13 cellular contexts compared by ENCODE assay signal in the genomic region with DNA sequence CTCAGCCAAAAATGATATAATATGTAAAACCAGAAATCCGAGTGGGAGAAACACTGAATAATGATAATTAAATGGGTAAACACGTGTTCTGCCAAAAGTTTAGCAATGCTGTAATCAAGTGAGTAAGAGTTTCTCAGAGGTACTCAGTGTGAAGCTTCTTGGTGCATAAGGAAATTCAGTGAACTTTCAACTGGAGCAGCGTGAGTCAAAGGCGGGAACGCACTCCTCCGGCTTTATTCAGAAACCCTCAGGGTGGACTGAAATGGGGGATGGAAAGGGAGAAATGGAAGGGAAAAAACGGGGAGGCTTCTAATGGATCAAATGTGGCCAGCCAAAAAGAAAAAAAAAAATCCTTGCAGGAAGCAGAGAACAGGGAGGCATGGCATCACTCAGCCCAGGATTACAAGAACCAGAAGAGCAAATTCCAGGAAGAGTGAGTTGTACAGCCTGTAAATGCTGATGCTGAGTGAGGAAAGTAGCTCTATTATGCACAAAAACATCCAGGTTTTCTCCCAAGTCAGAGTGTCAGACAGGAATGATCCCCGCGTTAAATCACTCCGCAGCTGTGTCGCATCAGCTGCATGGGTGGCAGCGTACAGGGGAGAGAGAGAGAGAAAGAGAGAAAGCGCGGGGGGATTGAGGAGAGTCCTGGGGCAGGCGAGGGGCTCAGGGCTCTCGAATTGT.
DNase-seq lines count a peak whose midpoint lies in the region; ATAC-seq and TF ChIP-seq lines count a peak whose summit lies in the region.
"Had no signal": no experiment of that assay in that cellular context is flagged by ENCODE, and none has a peak within 500 bp of the region (broad histone marks: within the 10 kb centered on the region; RNA-seq: fewer than 3 reads in every experiment).

No MANE protein-coding gene starts in this region.

- H3K4me1 Mint-ChIP-seq in HFFc6 (ENCODE audit: low read depth): peaks cover 51% of the 10 kb centered on the region
- H3K4me1 Mint-ChIP-seq: naive B cell had no signal

- WGBS in smooth muscle cell (ENCODE audit: low lambda C conversion rate): 54% methylated on average over 16 of the region's 16 CpGs

- no peaks in the 10 kb centered on the region for H3F3A ChIP-seq in smooth muscle cell (ENCODE audit: low read depth)

- TF ChIP-seq CTCF in HFFc6 (IDR thresholded peaks at IDR 0.05) (no peak), smooth muscle cell (IDR thresholded peaks at IDR 0.05; ENCODE audit: borderline replicate concordance, insufficient read depth, poor library complexity, severe bottlenecking) (no peak)

- H3K36me3 ChIP-seq in smooth muscle cell (ENCODE audit: low read depth) (no peaks in the 10 kb centered on the region), Karpas-422 (ENCODE audit: insufficient read depth, low read length) (no peaks in the 10 kb centered on the region)
- H3K36me3 ChIP-seq: ascending aorta had no signal

- ATAC-seq in left cardiac atrium (peak; percentile 63 to 92), HG02973 (IDR thresholded peaks at IDR 0.05; ENCODE audit: unreplicated experiment) (no peak)

- H3K9me3 Mint-ChIP-seq in HFFc6: no peaks in the 10 kb centered on the region

- peak overlapping the region; percentile 84 for H3K4me3 Mint-ChIP-seq in HFFc6
- H3K4me3 Mint-ChIP-seq: naive B cell had no signal

- no peak overlapping the region for H2AFZ ChIP-seq in smooth muscle cell (ENCODE audit: low read depth)
- no peak overlapping the region for H2AFZ ChIP-seq in Karpas-422 (ENCODE audit: low read length)

- H3K4me2 ChIP-seq in smooth muscle cell (peak overlapping the region; percentile 60), Karpas-422 (ENCODE audit: low read depth, low read length, poor library complexity, severe bottlenecking) (no peak overlapping the region)

- H3K27me3 Mint-ChIP-seq in HFFc6 (ENCODE audit: insufficient read depth): peaks cover 4% of the 10 kb centered on the region; the same call in 1 of the 2 replicates

- no peaks in the 10 kb centered on the region for H3K27me3 ChIP-seq in smooth muscle cell (ENCODE audit: low read depth)
- H3K27me3 ChIP-seq in Karpas-422 (ENCODE audit: low read length): 0 out of 2 replicates have a peak, but pooled peaks cover 3% of the 10 kb centered on the region
- H3K27me3 ChIP-seq: ascending aorta had no signal

- H3K36me3 Mint-ChIP-seq in HFFc6 (ENCODE audit: low read depth): peaks cover 4% of the 10 kb centered on the region; the same call in 1 of the 2 replicates
- H3K36me3 Mint-ChIP-seq: naive B cell had no signal

- peak overlapping the region; percentile 68 for H3K27ac ChIP-seq in smooth muscle cell (ENCODE audit: low read depth)
- H3K27ac ChIP-seq in Karpas-422 (ENCODE audit: low read length): no peak overlapping the region

- H3K9ac ChIP-seq in smooth muscle cell (ENCODE audit: low read depth) (no peak overlapping the region), Karpas-422 (ENCODE audit: low read length) (no peak overlapping the region)

- H3K9me2 ChIP-seq in Karpas-422 (replicated peaks; ENCODE audit: insufficient read depth, low read length): no peaks in the 10 kb centered on the region

- intact Hi-C loops in left cardiac atrium (cut with DNase I): no loop called here

- H3K4me3 ChIP-seq in smooth muscle cell (no peak overlapping the region), Karpas-422 (ENCODE audit: low read length) (no peak overlapping the region)
- H3K4me3 ChIP-seq: ascending aorta had no signal

- H4K20me1 ChIP-seq in smooth muscle cell (ENCODE audit: low read depth): no peaks in the 10 kb centered on the region
- no peaks in the 10 kb centered on the region for H4K20me1 ChIP-seq in Karpas-422 (ENCODE audit: insufficient read depth, low read depth, low read length)

- no peaks in the 10 kb centered on the region for H3K9me3 ChIP-seq in smooth muscle cell (replicated peaks; ENCODE audit: low read depth)
- H3K9me3 ChIP-seq in Karpas-422 (ENCODE audit: low read length): no peaks in the 10 kb centered on the region; the same call in 1 of the 2 replicates
- H3K9me3 ChIP-seq: ascending aorta had no signal

- H3K4me1 ChIP-seq in smooth muscle cell (ENCODE audit: low read depth) (peaks cover 8% of the 10 kb centered on the region), Karpas-422 (ENCODE audit: low read length) (no peaks in the 10 kb centered on the region)

- H3K79me2 ChIP-seq in smooth muscle cell (ENCODE audit: low read depth): no peaks in the 10 kb centered on the region
- H3K79me2 ChIP-seq in Karpas-422 (ENCODE audit: low read length): no peaks in the 10 kb centered on the region

- DNase-seq in HFFc6 (peak; percentile 53), astrocyte of the hippocampus (ENCODE audit: low read depth, low spot score) (peak; percentile 45), left cardiac atrium (peak; percentile 41), smooth muscle cell (lab: John Stamatoyannopoulos, UW; ENCODE audit: unreplicated experiment) (no peak), NCI-H128 (lab: John Stamatoyannopoulos, UW; ENCODE audit: unreplicated experiment) (no peak), NCI-H2171 treated with DMSO at 0.1 percent for 48 hours (lab: John Stamatoyannopoulos, UW) (no peak), Karpas-422 (no peak)
- DNase-seq: activated CD4-positive, alpha-beta T cell treated with anti-CD3 and anti-CD28 coated beads, Interleukin-2, amount 50 U/mL, for 4 hours; naive B cell; NCI-H2029 treated with DMSO at 0.1 percent for 48 hours; SHP77 had no signal

- peak overlapping the region; percentile 93 for H3K27ac Mint-ChIP-seq in HFFc6

Comparison
In these comparisons a context has a peak if more than half of its experiments do, and no peak if none do; other contexts are left out.
1. DNase-seq: peak in HFFc6 (single experiment), astrocyte of the hippocampus (single experiment) and left cardiac atrium (single experiment); none in smooth muscle cell (single experiment), NCI-H128 (single experiment), NCI-H2171 treated with DMSO at 0.1 percent for 48 hours (single experiment) and Karpas-422 (single experiment).